ENCODE assay signal across 19 cellular contexts in the genomic region with DNA sequence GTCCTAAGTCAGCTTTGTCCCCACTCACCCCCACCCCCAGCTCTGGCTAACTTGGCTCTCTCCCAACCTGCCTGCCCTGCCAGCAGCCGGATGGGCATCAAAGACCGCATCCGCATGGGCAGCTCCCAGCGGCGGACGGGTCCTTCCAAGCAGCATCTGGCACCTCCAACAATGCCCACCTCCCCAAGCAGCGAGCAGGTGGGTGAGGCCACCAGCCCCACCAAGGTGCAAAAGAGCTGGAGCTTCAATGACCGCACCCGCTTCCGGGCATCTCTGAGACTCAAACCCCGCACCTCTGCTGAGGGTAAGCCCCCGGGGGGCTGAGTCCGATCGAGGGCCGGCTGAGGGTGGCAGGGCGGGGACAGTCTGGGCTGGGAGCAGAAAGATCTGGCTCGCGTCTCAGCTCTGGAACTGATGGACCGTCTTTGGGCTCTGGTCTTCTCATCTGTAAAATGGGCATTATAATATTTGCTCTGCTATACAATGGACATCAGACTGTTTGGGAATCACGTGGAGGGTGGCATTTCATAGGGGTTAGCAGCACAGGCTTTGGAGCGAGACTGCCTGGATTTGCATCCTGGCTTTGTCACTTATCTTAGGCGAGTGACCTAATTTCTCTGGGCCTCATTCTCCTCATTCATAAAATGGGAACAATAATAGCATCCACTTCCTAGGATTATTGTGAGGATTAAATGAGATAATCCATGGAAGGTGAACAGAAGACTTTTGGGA. TPM values are rescaled to one million over a fixed set of nuclear protein-coding genes. Genes with fewer than 3 reads are reported as not detected.
A peak's percentile ranks its signal among the peaks of the same experiment; 100 is the strongest.
DNase-seq lines count a peak whose midpoint lies in the region; ATAC-seq, FAIRE-seq and TF ChIP-seq lines count a peak whose summit lies in the region.
"Had no signal": no experiment of that assay in that cellular context is flagged by ENCODE, and none has a peak within 500 bp of the region (broad histone marks: within the 10 kb centered on the region; RNA-seq: fewer than 3 reads in every experiment).

No MANE protein-coding gene starts in this region.

- no peak for TF ChIP-seq EP300 in K562 (IDR thresholded peaks at IDR 0.05; ENCODE audit: low read length)

- no peak for TF ChIP-seq POLR2A in K562 (conservative IDR thresholded peaks at IDR 0.05)

- H3K27ac ChIP-seq in K562 (ENCODE audit: extremely low read depth, low read depth, low read length) (no peak overlapping the region), lower lobe of right lung (no peak overlapping the region)

- in situ Hi-C loops in K562 (cut with MboI) = no loop called here

- no peak for TF ChIP-seq RAD21 in K562 (CRISPR knock-in tag; conservative IDR thresholded peaks at IDR 0.05 in 1 of 2, IDR thresholded peaks at IDR 0.05 in 1 of 2)

- H3K27me3 Mint-ChIP-seq in chondrocyte (ENCODE audit: low read depth) = no peaks in the 10 kb centered on the region
- H3K27me3 Mint-ChIP-seq: CD4-positive, alpha-beta memory T cell had no signal

- peaks cover 4% of the 10 kb centered on the region for H3K4me1 Mint-ChIP-seq in chondrocyte (ENCODE audit: low read depth)

- H2AFZ ChIP-seq in K562 (ENCODE audit: low read depth, low read length) = no peak overlapping the region

- no peak for DNase-seq in K562 (ENCODE audit: extremely low read depth in 1 of 4, low spot score in 3 of 4)
- peak; percentile 86 for DNase-seq in chondrocyte (ENCODE audit: low spot score)
- peak; percentile 41 for DNase-seq in lower lobe of right lung
- peak; percentile 76 for DNase-seq in posterior vena cava (ENCODE audit: low spot score)
- DNase-seq: C1 segment of cervical spinal cord; Calu3; CD4-positive, alpha-beta memory T cell; COR-L47; DMS53; DMS79 treated with DMSO at 0.1 percent for 48 hours; GF-D8; GOT3; H7; HCEC 1CT had no signal

- POLR2A ChIA-PET in K562 (lab: Yijun Ruan, JAX) = interaction anchor here (0.6 to 2.3 kb wide), 4 partner anchors 10 to 1062 kb away, joined by 3 to 12 read pairs (median 4); no protein-coding TSS in a partner anchor

- no peaks in the 10 kb centered on the region for H3K9me3 Mint-ChIP-seq in chondrocyte (ENCODE audit: low read depth)
- H3K9me3 Mint-ChIP-seq: CD4-positive, alpha-beta memory T cell had no signal

- no peak overlapping the region for H3K4me3 Mint-ChIP-seq in chondrocyte (ENCODE audit: unreplicated experiment)
- H3K4me3 Mint-ChIP-seq: CD4-positive, alpha-beta memory T cell had no signal

- intact Hi-C loops in K562 (cut with micrococcal nuclease) = no loop called here
- intact Hi-C loops in lower lobe of right lung (cut with DNase I) = no loop called here
- intact Hi-C loops in posterior vena cava (cut with DNase I) = loop anchor here in 1 of 2 donors (10.0 kb wide), 1 partner anchor 206 kb away; no protein-coding TSS in a partner anchor

- H3K4me1 ChIP-seq in K562 (replicated peaks in 1 of 2; ENCODE audit: control insufficient read depth in 2 of 2, insufficient read depth in 2 of 2, low read length in 2 of 2) (peaks cover 7 to 25% of the 10 kb centered on the region in 2 experiments; a peak in 4 of 5 replicates), lower lobe of right lung (no peaks in the 10 kb centered on the region)

- no peaks in the 10 kb centered on the region for H4K20me1 ChIP-seq in K562 (replicated peaks; ENCODE audit: control insufficient read depth, insufficient read depth, low read length)

- no TSS peak for BruUV-seq in K562 (replicated peaks; lab: Mats Ljungman, UMichigan)

- H3K27me3 ChIP-seq in K562 (ENCODE audit: control insufficient read depth in 2 of 2, insufficient read depth in 2 of 2, low read length in 2 of 2) (no peaks in the 10 kb centered on the region), lower lobe of right lung (ENCODE audit: low read depth) (no peaks in the 10 kb centered on the region)

- H3K79me2 ChIP-seq in K562 (ENCODE audit: control insufficient read depth, insufficient read depth, low read length) = no peaks in the 10 kb centered on the region

- CTCF ChIA-PET in K562 (lab: Yijun Ruan, JAX; ENCODE audit: low intra/inter-chr PET ratio) = no interaction called here

- ATAC-seq in K562 (no peak), lower lobe of right lung (no peak), HG03457 (IDR thresholded peaks at IDR 0.05; ENCODE audit: unreplicated experiment) (no peak), HG03280 (IDR thresholded peaks at IDR 0.05; ENCODE audit: unreplicated experiment) (no peak)

- no peak overlapping the region for H3K9ac ChIP-seq in K562 (ENCODE audit: insufficient read depth in 1 of 2, low read depth in 2 of 2, low read length in 2 of 2)

- no peak overlapping the region for H3K4me2 ChIP-seq in K562 (ENCODE audit: insufficient read depth, low read length)

- 72% methylated on average over 22 of the region's 22 CpGs for WGBS in K562 (ENCODE audit: insufficient coverage, low coverage, missing lambda C conversion rate)

- H3K9me3 ChIP-seq in K562 (replicated peaks; ENCODE audit: control insufficient read depth, insufficient read depth, low read depth, low read length) (no peaks in the 10 kb centered on the region), lower lobe of right lung (no peaks in the 10 kb centered on the region)

- FAIRE-seq in K562 (lab: Jason Lieb, UNC) = no peak
- FAIRE-seq: GM12891, GM18507 had no signal

- H3K4me3 ChIP-seq in K562 (no peak overlapping the region), lower lobe of right lung (no peak overlapping the region)

- H3K27ac Mint-ChIP-seq in chondrocyte (ENCODE audit: unreplicated experiment) = no peak overlapping the region

- peaks cover 3% of the 10 kb centered on the region for H3K9me1 ChIP-seq in K562 (ENCODE audit: control insufficient read depth, insufficient read depth, low read length)

- no peak for TF ChIP-seq CTCF in K562 (IDR thresholded peaks at IDR 0.05 in 2 of 3, conservative IDR thresholded peaks at IDR 0.05 in 1 of 3; ENCODE audit: insufficient read depth in 2 of 3, low read depth in 1 of 3, low read length in 3 of 3)
- TF ChIP-seq CTCF in chondrocyte (IDR thresholded peaks at IDR 0.05) = no peak
- no peak for TF ChIP-seq CTCF in lower lobe of right lung (IDR thresholded peaks at IDR 0.05)

- peaks cover 2% of the 10 kb centered on the region for H3K36me3 Mint-ChIP-seq in chondrocyte (ENCODE audit: low read depth)
- H3K36me3 Mint-ChIP-seq: CD4-positive, alpha-beta memory T cell had no signal

- H3K36me3 ChIP-seq in K562 (ENCODE audit: control insufficient read depth, insufficient read depth, low read length) (no peaks in the 10 kb centered on the region), lower lobe of right lung (no peaks in the 10 kb centered on the region)

TF ChIP-seq in K562, 482 proteins besides CTCF, POLR2A, EP300 and RAD21 (continues in another document):
- TF ChIP-seq KDM1A (IDR thresholded peaks at IDR 0.05) = peak in 1 of 2 experiments; percentile 47; a peak in 1 of 4 replicates

RNA-seq across cellular contexts. Expression of a gene that starts 31.0 kb away (rescaled TPM):
- total RNA-seq in K562 (2011; cell fraction: chromatin; rRNA removed; ENCODE audit: low replicate concordance) = 0.37 TPM in 1 of 2 replicates, not detected in the other
- 0.92 and 1.0 TPM in 2 replicates for total RNA-seq in K562 (2011; cell fraction: nucleolus; rRNA removed)
- total RNA-seq in K562 (2011; cell fraction: nucleoplasm; rRNA removed) = 0.51 TPM in 1 of 2 replicates, not detected in the other
- 0.36 and 0.69 TPM in 2 replicates for total RNA-seq in K562 (2014; rRNA removed)
- total RNA-seq in K562 (2014; rRNA removed; fragmentation: Illumina TruSeq; extraction: Trizol) = 0.11 TPM in 1 of 2 replicates, not detected in the other
- total RNA-seq in K562 (2015; rRNA removed; fragmentation: Illumina TruSeq; extraction: Trizol) = 0.11 TPM in 1 of 2 replicates, not detected in the other
- 0.89 and 1.2 TPM in 2 replicates for total RNA-seq in K562 (2021)
- polyA plus RNA-seq in K562 (2011; rRNA removed) = 0.07 and 0.17 TPM in 2 replicates
- polyA plus RNA-seq in K562 (2011; cell fraction: cytosol; rRNA removed) = 0.04 and 1.2 TPM in 2 replicates
- 0.08 and 0.85 TPM in 2 replicates for polyA plus RNA-seq in K562 (2011; cell fraction: nucleus; rRNA removed)
- 0.51 and 1.2 TPM in 2 replicates for polyA plus RNA-seq in K562 (2012)
- 0.12 TPM in 1 of 2 replicates, not detected in the other for polyA plus RNA-seq in K562 (2014; fragmentation: Illumina TruSeq; extraction: Trizol)
- polyA plus RNA-seq in K562 (2014; fragmentation: Nextera tagmentation; extraction: Ambion mirVana) = not detected
- 0.23 and 0.48 TPM in 2 replicates for polyA plus RNA-seq in K562 (2014; rRNA removed)
- polyA minus RNA-seq in K562 (2011; rRNA and poly(A)+ RNA removed) = not detected in 2 replicates
- polyA minus RNA-seq in K562 (2011; cell fraction: cytosol; rRNA and poly(A)+ RNA removed) = not detected in 2 replicates
- 0.44 and 0.54 TPM in 2 replicates for polyA minus RNA-seq in K562 (2011; cell fraction: nucleus; rRNA and poly(A)+ RNA removed)
- 12.4 to 30.5 TPM (median 30.1 TPM) in 3 replicates for total RNA-seq in chondrocyte
- 13.9 TPM for total RNA-seq in lower lobe of right lung
- 1 to 10 TPM; 8.3 to 9.5 TPM for total RNA-seq in posterior vena cava

RNA-seq across cellular contexts. Expression of a gene that starts 47.6 kb away (rescaled TPM):
- total RNA-seq in K562 (2011; cell fraction: chromatin; rRNA removed; ENCODE audit: low replicate concordance) = 4.1 and 12.8 TPM in 2 replicates
- 7.4 and 7.5 TPM in 2 replicates for total RNA-seq in K562 (2011; cell fraction: nucleolus; rRNA removed)
- 4.4 and 4.6 TPM in 2 replicates for total RNA-seq in K562 (2011; cell fraction: nucleoplasm; rRNA removed)
- total RNA-seq in K562 (2014; rRNA removed) (1.6 and 1.8 TPM in 2 replicates), K562 (2014; rRNA removed; fragmentation: Illumina TruSeq; extraction: Trizol) (0.64 and 0.76 TPM in 2 replicates), K562 (2015; rRNA removed; fragmentation: Illumina TruSeq; extraction: Trizol) (0.72 and 0.79 TPM in 2 replicates), K562 (2021) (3.8 and 4.1 TPM in 2 replicates), chondrocyte (0.60 to 3.4 TPM (median 3.0 TPM) in 3 replicates), lower lobe of right lung (0.89 TPM), posterior vena cava (10 to 100 TPM; 10.3 to 11.4 TPM)
- polyA plus RNA-seq in K562 (2011; rRNA removed) (0.79 and 1.7 TPM in 2 replicates), K562 (2014; fragmentation: Illumina TruSeq; extraction: Trizol) (3.5 and 3.8 TPM in 2 replicates), K562 (2014; fragmentation: Nextera tagmentation; extraction: Ambion mirVana) (under 1 TPM; 0.07 to 0.27 TPM), K562 (2014; rRNA removed) (3.4 and 3.7 TPM in 2 replicates)
- 1.1 and 1.3 TPM in 2 replicates for polyA plus RNA-seq in K562 (2011; cell fraction: cytosol; rRNA removed)
- 6.3 and 9.8 TPM in 2 replicates for polyA plus RNA-seq in K562 (2011; cell fraction: nucleus; rRNA removed)
- polyA plus RNA-seq in K562 (2012) = 2.5 and 4.6 TPM in 2 replicates
- polyA minus RNA-seq in K562 (2011; rRNA and poly(A)+ RNA removed) = 0.42 and 0.49 TPM in 2 replicates
- 1.0 TPM in 2 replicates for polyA minus RNA-seq in K562 (2011; cell fraction: cytosol; rRNA and poly(A)+ RNA removed)
- polyA minus RNA-seq in K562 (2011; cell fraction: nucleus; rRNA and poly(A)+ RNA removed) = 3.6 and 3.7 TPM in 2 replicates
- total RNA-seq: A172 had no signal

Comparison
In these comparisons a context has a peak if more than half of its experiments do, and no peak if none do; other contexts are left out.
1. DNase-seq: peak in chondrocyte (single experiment), lower lobe of right lung (single experiment) and posterior vena cava (single experiment); none in K562 (0 of 4).